8 cellular contexts compared by ENCODE assay signal in the genomic region with DNA sequence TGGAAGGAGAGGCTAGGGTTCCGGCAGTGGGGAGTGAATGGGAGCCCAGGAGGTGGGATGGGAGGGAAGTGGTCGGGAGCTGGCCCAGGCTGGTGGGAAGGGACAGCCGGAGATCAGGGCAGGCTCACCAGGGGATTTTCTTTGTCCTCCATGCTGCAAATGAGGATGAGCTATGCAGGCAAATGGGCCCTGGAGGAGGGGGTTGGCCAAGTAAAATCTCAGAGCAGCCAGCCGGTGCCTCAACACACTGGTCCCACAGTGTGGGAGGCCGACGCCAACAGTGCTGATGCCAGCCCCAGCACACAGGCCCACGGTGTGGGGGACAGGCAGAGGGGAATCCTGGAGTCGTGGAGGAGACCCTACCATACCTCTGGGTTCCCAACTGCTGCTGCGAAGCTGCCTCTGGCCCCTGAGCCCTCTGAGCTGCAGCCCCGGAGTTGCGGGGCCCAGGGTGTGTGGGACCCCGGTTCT. TPM values are rescaled to one million over a fixed set of nuclear protein-coding genes. Genes with fewer than 3 reads are reported as not detected.
DNase-seq lines count a peak whose midpoint lies in the region; ATAC-seq and TF ChIP-seq lines count a peak whose summit lies in the region.
"Had no signal": no experiment of that assay in that cellular context is flagged by ENCODE, and none has a peak within 500 bp of the region (broad histone marks: within the 10 kb centered on the region; RNA-seq: fewer than 3 reads in every experiment).

No MANE protein-coding gene starts in this region.

- H3K27ac ChIP-seq in HUES48 (ENCODE audit: low read depth, low read length) = peak overlapping the region; percentile 74
- peak overlapping the region; percentile 63 to 66 for H3K27ac ChIP-seq in ascending aorta

- H3K36me3 Mint-ChIP-seq in stimulated activated effector memory CD8-positive, alpha-beta T cell treated with anti-CD3 and anti-CD28 coated beads, Interleukin-12 subunit alpha, Interleukin-12 subunit beta, amount 100 ng/mL, for 72 hours = no peaks in the 10 kb centered on the region
- H3K36me3 Mint-ChIP-seq: IgD-negative memory B cell had no signal

- no peaks in the 10 kb centered on the region for H3K9me3 ChIP-seq in HUES48 (ENCODE audit: control insufficient read depth, insufficient read depth, low read length)
- no peaks in the 10 kb centered on the region for H3K9me3 ChIP-seq in ascending aorta
- H3K9me3 ChIP-seq in iPS-15b (ENCODE audit: control insufficient read depth, insufficient read depth, low read length) = no peaks in the 10 kb centered on the region

- peaks cover 23% of the 10 kb centered on the region for H3K4me1 Mint-ChIP-seq in stimulated activated effector memory CD8-positive, alpha-beta T cell treated with anti-CD3 and anti-CD28 coated beads, Interleukin-12 subunit alpha, Interleukin-12 subunit beta, amount 100 ng/mL, for 72 hours

- no peak overlapping the region; the same call in 1 of the 2 replicates for H3K9ac ChIP-seq in HUES48 (ENCODE audit: low read depth, low read length)
- peak overlapping the region; percentile 54 for H3K9ac ChIP-seq in iPS-15b (ENCODE audit: low read depth, low read length)

- no peaks in the 10 kb centered on the region for H3K36me3 ChIP-seq in HUES48 (ENCODE audit: control insufficient read depth, insufficient read depth, low read length)
- H3K36me3 ChIP-seq in ascending aorta = no peaks in the 10 kb centered on the region
- H3K36me3 ChIP-seq in iPS-15b (ENCODE audit: control insufficient read depth, insufficient read depth, low read length) = no peaks in the 10 kb centered on the region

- intact Hi-C loops in ascending aorta (cut with DNase I) = loop anchor here (5.0 kb wide), 1 partner anchor 136 kb away; no protein-coding TSS in a partner anchor

- no peak overlapping the region for H3K4me3 Mint-ChIP-seq in stimulated activated effector memory CD8-positive, alpha-beta T cell treated with anti-CD3 and anti-CD28 coated beads, Interleukin-12 subunit alpha, Interleukin-12 subunit beta, amount 100 ng/mL, for 72 hours

- H3K4me3 ChIP-seq in HUES48 (ENCODE audit: low read depth, low read length) = no peak overlapping the region
- peak overlapping the region in 1 of 2 donors; percentile 44 for H3K4me3 ChIP-seq in ascending aorta
- H3K4me3 ChIP-seq in iPS-15b (ENCODE audit: low read depth, low read length) = peak overlapping the region; percentile 13

- peaks cover 13% of the 10 kb centered on the region for H3K4me1 ChIP-seq in HUES48 (ENCODE audit: control insufficient read depth, insufficient read depth, low read length)
- H3K4me1 ChIP-seq in ascending aorta = peaks cover 0 to 10% of the 10 kb centered on the region in 2 donors
- peaks cover 8% of the 10 kb centered on the region for H3K4me1 ChIP-seq in iPS-15b (ENCODE audit: control insufficient read depth, insufficient read depth, low read length)

- H3K27ac Mint-ChIP-seq in stimulated activated effector memory CD8-positive, alpha-beta T cell treated with anti-CD3 and anti-CD28 coated beads, Interleukin-12 subunit alpha, Interleukin-12 subunit beta, amount 100 ng/mL, for 72 hours = peak overlapping the region; percentile 87

- H3K9me3 Mint-ChIP-seq in stimulated activated effector memory CD8-positive, alpha-beta T cell treated with anti-CD3 and anti-CD28 coated beads, Interleukin-12 subunit alpha, Interleukin-12 subunit beta, amount 100 ng/mL, for 72 hours = no peaks in the 10 kb centered on the region
- H3K9me3 Mint-ChIP-seq: IgD-negative memory B cell had no signal

- ATAC-seq in stimulated activated effector memory CD8-positive, alpha-beta T cell treated with anti-CD3 and anti-CD28 coated beads, Interleukin-12 subunit alpha, Interleukin-12 subunit beta, amount 100 ng/mL, for 72 hours = no peak
- ATAC-seq in GM18502 (IDR thresholded peaks at IDR 0.05; ENCODE audit: poor library complexity, unreplicated experiment) = no peak
- no peak for ATAC-seq in HG03342 (IDR thresholded peaks at IDR 0.05; ENCODE audit: unreplicated experiment)

- no peak for TF ChIP-seq CTCF in ascending aorta (IDR thresholded peaks at IDR 0.05)

- H3K27me3 ChIP-seq in HUES48 (ENCODE audit: control insufficient read depth, insufficient read depth, low read length) (no peaks in the 10 kb centered on the region), ascending aorta (no peaks in the 10 kb centered on the region), iPS-15b (ENCODE audit: control insufficient read depth, insufficient read depth, low read length) (no peaks in the 10 kb centered on the region)

- DNase-seq in ascending aorta (ENCODE audit: low spot score in 2 of 2) = no peak
- no peak for DNase-seq in stimulated activated effector memory CD8-positive, alpha-beta T cell treated with anti-CD3 and anti-CD28 coated beads, Interleukin-12 subunit alpha, Interleukin-12 subunit beta, amount 100 ng/mL, for 72 hours (ENCODE audit: low spot score in 2 of 2)
- no peak for DNase-seq in mucosa of gallbladder (ENCODE audit: low spot score)

RNA-seq across cellular contexts. Expression of gene NDRG4, which starts 4.0 kb away (rescaled TPM):
- total RNA-seq in ascending aorta = 150 TPM
- total RNA-seq in mucosa of gallbladder = 5.6 TPM

RNA-seq across cellular contexts. Expression of gene SETD6, which starts 19.4 kb away (rescaled TPM):
- 24.4 TPM for total RNA-seq in ascending aorta
- total RNA-seq in mucosa of gallbladder = 24.3 TPM

Comparison
In these comparisons a context has a peak if more than half of its experiments do, and no peak if none do; other contexts are left out.
1. RNA of gene NDRG4, which starts 4.0 kb away (total RNA-seq): 150 TPM in ascending aorta (single experiment); 5.6 TPM in mucosa of gallbladder (single experiment); every median in the first group is over 10 times any median in the second.